In the genomic region with DNA sequence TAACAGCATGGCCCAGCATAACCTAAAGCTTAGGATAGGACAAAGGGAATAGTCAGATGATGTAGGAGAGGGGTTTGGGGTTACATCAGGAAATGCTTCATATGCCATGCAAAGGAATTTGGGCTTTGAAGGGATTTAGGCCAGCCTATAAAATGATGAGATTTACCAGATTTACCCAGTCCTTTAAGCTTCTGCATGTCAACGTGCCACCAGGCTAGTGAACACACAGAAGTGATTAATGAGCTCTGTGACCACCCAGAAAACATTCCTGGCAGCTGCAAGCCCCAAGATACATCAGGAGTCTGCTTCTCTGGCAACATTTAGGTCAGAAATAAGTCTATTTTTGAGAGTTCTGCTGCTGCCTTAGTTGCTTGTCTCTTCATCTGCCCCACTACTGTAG, we compare ENCODE assay signal across 25 cellular contexts.
"Had no signal": no experiment of that assay in that cellular context is flagged by ENCODE, and none has a peak within 500 bp of the region (broad histone marks: within the 10 kb centered on the region; RNA-seq: fewer than 3 reads in every experiment).

No MANE protein-coding gene starts in this region.

- H3K79me2 ChIP-seq: hepatocyte had no signal

- H3K36me3 ChIP-seq: gastroesophageal sphincter, heart left ventricle, left lung, neutrophil, pancreas, right lobe of liver, suprapubic skin, transverse colon, upper lobe of right lung, vagina had no signal

- H3K4me2 ChIP-seq: hepatocyte, smooth muscle cell had no signal

- H2AFZ ChIP-seq: hepatocyte had no signal

- ATAC-seq: esophagus mucosa; foreskin keratinocyte; gastroesophageal sphincter; heart left ventricle; left lung; naive thymus-derived CD8-positive, alpha-beta T cell; pancreas; right lobe of liver; stimulated activated naive CD8-positive, alpha-beta T cell treated with anti-CD3 and anti-CD28 coated beads, Interleukin-15, amount 100 ng/mL, for 72 hours; upper lobe of right lung had no signal

- H3K4me1 ChIP-seq: foreskin keratinocyte, gastroesophageal sphincter, heart left ventricle, left lung, pancreas, right lobe of liver, suprapubic skin, transverse colon, upper lobe of right lung, vagina had no signal

- H3K27me3 ChIP-seq: dorsolateral prefrontal cortex, foreskin keratinocyte, gastroesophageal sphincter, heart left ventricle, hepatocyte, left lung, neutrophil, pancreas, right lobe of liver, suprapubic skin, transverse colon, upper lobe of right lung, vagina had no signal

- H3K4me3 ChIP-seq: dorsolateral prefrontal cortex, gastroesophageal sphincter, heart left ventricle, hepatocyte, left lung, pancreas, right lobe of liver, smooth muscle cell, suprapubic skin, transverse colon, upper lobe of right lung, vagina had no signal

- H3K27ac ChIP-seq: dorsolateral prefrontal cortex, foreskin keratinocyte, gastroesophageal sphincter, heart left ventricle, hepatocyte, left lung, neutrophil, pancreas, right lobe of liver, suprapubic skin, transverse colon, upper lobe of right lung, vagina had no signal

- DNase-seq: dorsolateral prefrontal cortex; effector CD4-positive, alpha-beta T cell; foreskin keratinocyte; heart left ventricle; kidney; left lung; mesenchymal stem cell; naive thymus-derived CD8-positive, alpha-beta T cell; pancreas; right lobe of liver; stimulated activated CD4-positive, alpha-beta T cell treated with anti-CD3 and anti-CD28 coated beads, Interleukin-12 subunit alpha, Interleukin-12 subunit beta, amount 100 ng/mL, for 4 hours; stimulated activated CD4-positive, alpha-beta T cell treated with anti-CD3 and anti-CD28 coated beads, Interleukin-1b, Interleukin-23, amount 100 ng/mL, for 48 hours; stimulated activated CD4-positive, alpha-beta T cell treated with anti-CD3 and anti-CD28 coated beads, Interleukin-4, amount 100 ng/mL, for 1 hour; stimulated activated CD8-positive, alpha-beta memory T cell treated with anti-CD3 and anti-CD28 coated beads, Interleukin-4, amount 100 ng/mL, for 48 hours; stimulated activated naive CD4-positive, alpha-beta T cell; stimulated activated naive CD8-positive, alpha-beta T cell treated with anti-CD3 and anti-CD28 coated beads, Interleukin-15, amount 100 ng/mL, for 72 hours; transverse colon; upper lobe of right lung had no signal

- H3K9me3 ChIP-seq: neutrophil, pancreas, right lobe of liver, suprapubic skin, transverse colon, upper lobe of right lung, vagina had no signal
